Comparison of ENCODE assay signal across 1 cellular context in genomic region chr19:58518261-58519086, GRCh38.
TF ChIP-seq lines count a peak whose summit lies in the region.

No MANE protein-coding gene starts in this region.

TF ChIP-seq in SK-N-SH treated with all-trans-retinoic acid at 6 μM for 48 hours, 23 proteins besides CTCF, POLR2A, EP300 and RAD21 (continued from another document):
- no peak for TF ChIP-seq CREB5 (CRISPR knock-in tag; IDR thresholded peaks at IDR 0.05; ENCODE audit: low read depth)
- TF ChIP-seq PATZ1 (CRISPR knock-in tag; IDR thresholded peaks at IDR 0.05; ENCODE audit: borderline replicate concordance), result no peak
- TF ChIP-seq BACH2 (CRISPR knock-in tag; IDR thresholded peaks at IDR 0.05; ENCODE audit: borderline replicate concordance), result no peak
- TF ChIP-seq ZC3H10 (CRISPR knock-in tag; IDR thresholded peaks at IDR 0.05), result no peak
TF ChIP-seq in SK-N-SH treated with all-trans-retinoic acid at 6 μM for 48 hours: peak in this region for 0.
